In the genomic region with DNA sequence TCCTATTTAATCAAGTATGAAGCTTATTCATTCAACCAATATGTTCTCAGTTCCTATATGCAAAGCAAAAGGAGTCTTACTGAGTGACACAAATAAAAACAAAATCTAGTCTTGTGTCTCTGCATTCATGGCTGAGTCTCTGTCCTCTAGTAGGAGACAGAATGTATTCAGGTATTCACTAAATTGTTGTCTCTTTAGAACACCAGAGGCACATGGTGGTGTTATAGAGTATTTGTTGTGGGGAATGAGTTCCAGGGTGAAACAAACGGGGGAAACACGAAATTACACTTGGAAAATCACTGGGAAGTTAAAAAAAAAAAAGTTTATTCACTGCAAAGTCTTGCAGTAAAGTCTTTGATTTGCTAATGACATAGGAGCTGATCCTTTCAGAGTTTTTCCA, we compare ENCODE assay signal across 31 cellular contexts.
"Had no signal": no experiment of that assay in that cellular context is flagged by ENCODE, and none has a peak within 500 bp of the region (broad histone marks: within the 10 kb centered on the region; RNA-seq: fewer than 3 reads in every experiment).

No MANE protein-coding gene starts in this region.

- H3K9me3 Mint-ChIP-seq: activated CD4-positive, alpha-beta T cell treated with anti-CD3 and anti-CD28 coated beads, Interleukin-2, amount 10 ng/mL, durations not matched to agents 24 days and 14 days; endodermal cell had no signal

- H3K27me3 Mint-ChIP-seq: activated CD4-positive, alpha-beta memory T cell treated with anti-CD3 and anti-CD28 coated beads for 36 hours; activated CD4-positive, alpha-beta T cell treated with anti-CD3 and anti-CD28 coated beads, Interleukin-2, amount 10 ng/mL, durations not matched to agents 24 days and 14 days; activated naive CD4-positive, alpha-beta T cell treated with anti-CD3 and anti-CD28 coated beads, Interleukin-2, amount 10 ng/mL, durations not matched to agents 7 days and 5 days; activated naive CD8-positive, alpha-beta T cell treated with anti-CD3 and anti-CD28 coated beads, Interleukin-2, amount 10 ng/mL, durations not matched to agents 7 days and 5 days; activated T-cell treated with anti-CD3 and anti-CD28 coated beads, Interleukin-2, amount 50 U/mL, for 24 hours; brain; stimulated activated naive B cell treated with anti-CD40 and anti-IgM and Interleukin-4, amounts not matched to agents 10 μg/mL and 1 μg/mL and 100 μg/mL, for 72 hours; T-helper 17 cell had no signal

- H3K36me3 Mint-ChIP-seq: activated CD4-positive, alpha-beta memory T cell treated with anti-CD3 and anti-CD28 coated beads for 36 hours; activated naive CD4-positive, alpha-beta T cell treated with anti-CD3 and anti-CD28 coated beads, Interleukin-2, amount 10 ng/mL, durations not matched to agents 7 days and 5 days; activated naive CD8-positive, alpha-beta T cell treated with anti-CD3 and anti-CD28 coated beads, Interleukin-2, amount 10 ng/mL, durations not matched to agents 7 days and 5 days; brain; stimulated activated naive B cell treated with anti-CD40 and anti-IgM and Interleukin-4, amounts not matched to agents 10 μg/mL and 1 μg/mL and 100 μg/mL, for 72 hours had no signal

- H3K27ac Mint-ChIP-seq: activated CD4-positive, alpha-beta memory T cell treated with anti-CD3 and anti-CD28 coated beads for 36 hours; activated CD4-positive, alpha-beta T cell treated with anti-CD3 and anti-CD28 coated beads, Interleukin-2, amount 10 ng/mL, durations not matched to agents 24 days and 14 days; activated naive CD4-positive, alpha-beta T cell treated with anti-CD3 and anti-CD28 coated beads, Interleukin-2, amount 10 ng/mL, durations not matched to agents 7 days and 5 days; activated naive CD8-positive, alpha-beta T cell treated with anti-CD3 and anti-CD28 coated beads, Interleukin-2, amount 10 ng/mL, durations not matched to agents 7 days and 5 days; activated T-cell treated with anti-CD3 and anti-CD28 coated beads, Interleukin-2, amount 50 U/mL, for 24 hours; brain; endodermal cell; naive thymus-derived CD8-positive, alpha-beta T cell; stimulated activated naive B cell treated with anti-CD40 and anti-IgM and Interleukin-4, amounts not matched to agents 10 μg/mL and 1 μg/mL and 100 μg/mL, for 72 hours; T-helper 17 cell had no signal

- H3K4me3 Mint-ChIP-seq: activated CD4-positive, alpha-beta memory T cell treated with anti-CD3 and anti-CD28 coated beads for 36 hours; activated CD4-positive, alpha-beta T cell treated with anti-CD3 and anti-CD28 coated beads, Interleukin-2, amount 10 ng/mL, durations not matched to agents 24 days and 14 days; activated naive CD4-positive, alpha-beta T cell treated with anti-CD3 and anti-CD28 coated beads, Interleukin-2, amount 10 ng/mL, durations not matched to agents 7 days and 5 days; activated naive CD8-positive, alpha-beta T cell treated with anti-CD3 and anti-CD28 coated beads, Interleukin-2, amount 10 ng/mL, durations not matched to agents 7 days and 5 days; activated T-cell treated with anti-CD3 and anti-CD28 coated beads, Interleukin-2, amount 50 U/mL, for 24 hours; brain; endodermal cell; naive thymus-derived CD8-positive, alpha-beta T cell; neural crest cell; stimulated activated naive B cell treated with anti-CD40 and anti-IgM and Interleukin-4, amounts not matched to agents 10 μg/mL and 1 μg/mL and 100 μg/mL, for 72 hours; T-helper 17 cell had no signal

- FAIRE-seq: keratinocyte, pancreas had no signal

- ATAC-seq: left colon; naive thymus-derived CD8-positive, alpha-beta T cell; pancreas; stimulated activated naive B cell treated with anti-CD40 and anti-IgM and Interleukin-4, amounts not matched to agents 10 μg/mL and 1 μg/mL and 100 μg/mL, for 72 hours; T-helper 17 cell had no signal

- H3K4me1 ChIP-seq: ascending aorta, pancreas, thyroid gland, vagina had no signal

- DNase-seq: activated CD4-positive, alpha-beta memory T cell treated with anti-CD3 and anti-CD28 coated beads for 36 hours; activated CD4-positive, alpha-beta T cell treated with anti-CD3 and anti-CD28 coated beads, Interleukin-2, amount 10 ng/mL, durations not matched to agents 24 days and 14 days; activated CD4-positive, CD25-positive, alpha-beta regulatory T cell treated with anti-CD3 and anti-CD28 coated beads, Interleukin-2, amount 50 U/mL, for 72 hours; activated CD8-positive, alpha-beta memory T cell treated with anti-CD3 and anti-CD28 coated beads, Interleukin-2, amount 50 U/mL, for 4 hours; activated gamma-delta T cell; activated naive CD4-positive, alpha-beta T cell treated with anti-CD3 and anti-CD28 coated beads, Interleukin-2, amount 10 ng/mL, durations not matched to agents 7 days and 5 days; activated naive CD8-positive, alpha-beta T cell treated with anti-CD3 and anti-CD28 coated beads, Interleukin-2, amount 10 ng/mL, durations not matched to agents 7 days and 5 days; activated T-cell treated with anti-CD3 and anti-CD28 coated beads, Interleukin-2, amount 50 U/mL, for 24 hours; caudate nucleus; endodermal cell; foreskin melanocyte; left colon; naive thymus-derived CD8-positive, alpha-beta T cell; nucleus accumbens; pancreas; stimulated activated CD4-positive, alpha-beta T cell treated with anti-CD3 and anti-CD28 coated beads, Interleukin-15, amount 100 ng/mL, for 24 hours; stimulated activated CD4-positive, alpha-beta T cell treated with anti-CD3 and anti-CD28 coated beads, Interleukin-2, amount 100 ng/mL, for 24 hours; stimulated activated naive B cell treated with anti-CD40 and anti-IgM and Interleukin-4, amounts not matched to agents 10 μg/mL and 1 μg/mL and 100 μg/mL, for 72 hours; stomach; T-helper 17 cell; T1000; thyroid gland; upper lobe of left lung; WERI-Rb-1 had no signal

- H3K4me3 ChIP-seq: ascending aorta, esophagus muscularis mucosa, pancreas, right atrium auricular region, stomach, thyroid gland, upper lobe of left lung, vagina had no signal

- H3K27me3 ChIP-seq: ascending aorta, esophagus muscularis mucosa, pancreas, right atrium auricular region, stomach, thyroid gland, upper lobe of left lung, vagina had no signal

- H3K27ac ChIP-seq: ascending aorta, esophagus muscularis mucosa, pancreas, right atrium auricular region, stomach, thyroid gland, upper lobe of left lung, vagina, WERI-Rb-1 had no signal

- H3K9me3 ChIP-seq: ascending aorta, esophagus muscularis mucosa, pancreas, right atrium auricular region, stomach, thyroid gland, upper lobe of left lung, vagina had no signal

- H3K4me1 Mint-ChIP-seq: activated CD4-positive, alpha-beta T cell treated with anti-CD3 and anti-CD28 coated beads, Interleukin-2, amount 10 ng/mL, durations not matched to agents 24 days and 14 days; activated naive CD4-positive, alpha-beta T cell treated with anti-CD3 and anti-CD28 coated beads, Interleukin-2, amount 10 ng/mL, durations not matched to agents 7 days and 5 days; activated naive CD8-positive, alpha-beta T cell treated with anti-CD3 and anti-CD28 coated beads, Interleukin-2, amount 10 ng/mL, durations not matched to agents 7 days and 5 days; naive thymus-derived CD8-positive, alpha-beta T cell; stimulated activated naive B cell treated with anti-CD40 and anti-IgM and Interleukin-4, amounts not matched to agents 10 μg/mL and 1 μg/mL and 100 μg/mL, for 72 hours; T-helper 17 cell had no signal

- H3K36me3 ChIP-seq: ascending aorta, esophagus muscularis mucosa, pancreas, right atrium auricular region, stomach, thyroid gland, upper lobe of left lung, vagina, WERI-Rb-1 had no signal
